ENCODE assay signal across 1 cellular context in genomic region chr1:31910933-31911332, GRCh38.
TF ChIP-seq lines count a peak whose summit lies in the region.

No MANE protein-coding gene starts in this region.

TF ChIP-seq in GM12878, 131 proteins besides CTCF, POLR2A, EP300 and RAD21 (continued from another document):
- TF ChIP-seq KLF5 (IDR thresholded peaks at IDR 0.05; ENCODE audit: partially characterized antibody) (no peak), KAT2A (conservative IDR thresholded peaks at IDR 0.05; ENCODE audit: control insufficient read depth, low read depth, low read length) (no peak), SREBF2 (IDR thresholded peaks at IDR 0.05; ENCODE audit: low read length) (no peak), NKRF (conservative IDR thresholded peaks at IDR 0.05) (no peak), IKZF2 (IDR thresholded peaks at IDR 0.05) (peak; percentile 10 to 36; a peak in 1 of 4 replicates), CEBPB (IDR thresholded peaks at IDR 0.05; ENCODE audit: borderline replicate concordance in 1 of 2, low read depth in 2 of 2, low read length in 2 of 2) (0 out of 4 replicates have a peak, but pooled peaks of 1 of the 2 experiments have one; percentile 40), BCLAF1 (IDR thresholded peaks at IDR 0.05) (no peak), MTA3 (IDR thresholded peaks at IDR 0.05; ENCODE audit: borderline replicate concordance, low read length) (no peak), ZBED1 (IDR thresholded peaks at IDR 0.05; ENCODE audit: borderline replicate concordance) (0 out of 2 replicates have a peak, but pooled peaks have one; percentile 29), MEF2B (IDR thresholded peaks at IDR 0.05; ENCODE audit: partially characterized antibody, poor library complexity, severe bottlenecking) (peak; percentile 82), PRDM15 (CRISPR knock-in tag; IDR thresholded peaks at IDR 0.05) (no peak), PAX5 (IDR thresholded peaks at IDR 0.05; ENCODE audit: borderline replicate concordance, low read depth, low read length) (peak; percentile 42; the same call in 1 of the 2 replicates), DPF2 (IDR thresholded peaks at IDR 0.05) (peak; percentile 48; the same call in 1 of the 2 replicates), EED (IDR thresholded peaks at IDR 0.05; ENCODE audit: low read depth) (no peak), ZSCAN29 (IDR thresholded peaks at IDR 0.05) (no peak), RELB (IDR thresholded peaks at IDR 0.05; ENCODE audit: low read depth) (no peak), HCFC1 (IDR thresholded peaks at IDR 0.05; ENCODE audit: low read length) (no peak), RUNX3 (IDR thresholded peaks at IDR 0.05; ENCODE audit: low read length) (peak; percentile 61), TAF1 (IDR thresholded peaks at IDR 0.05; ENCODE audit: borderline replicate concordance, low read depth, low read length) (no peak), ZZZ3 (IDR thresholded peaks at IDR 0.05; ENCODE audit: control insufficient read depth, insufficient read length, low read depth) (no peak)
